ENCODE assay signal across 8 cellular contexts in genomic region chr10:21517134-21517982, GRCh38. TPM values are rescaled to one million over a fixed set of nuclear protein-coding genes. Genes with fewer than 3 reads are reported as not detected.
DNase-seq lines count a peak whose midpoint lies in the region; ATAC-seq, FAIRE-seq and TF ChIP-seq lines count a peak whose summit lies in the region.

No MANE protein-coding gene starts in this region.

- no TSS peak for BruUV-seq in OCI-LY7 (replicated peaks; lab: Mats Ljungman, UMichigan)

- peak overlapping the region; percentile 77; the same call in 1 of the 2 replicates for H2AFZ ChIP-seq in OCI-LY7 (ENCODE audit: low read length)

- no peaks in the 10 kb centered on the region for H3K9me3 ChIP-seq in OCI-LY7 (ENCODE audit: low read length)

- POLR2A ChIA-PET in OCI-LY7 (lab: Charles Lee), result interaction anchor here (0.6 kb wide), 1 partner anchor 21 kb away, joined by 4 read pairs; no protein-coding TSS in a partner anchor

- H3K27me3 Mint-ChIP-seq in brain (peaks cover 20% of the 10 kb centered on the region), immature natural killer cell (ENCODE audit: low read depth in 3 of 3) (peaks cover 51 to 64% (median 60%) of the 10 kb centered on the region in 3 donors)

- ATAC-seq in HG02870 (IDR thresholded peaks at IDR 0.05; ENCODE audit: unreplicated experiment), result peak; percentile 46
- no peak for ATAC-seq in HG03378 (IDR thresholded peaks at IDR 0.05; ENCODE audit: unreplicated experiment)

- no peak for TF ChIP-seq POLR2A in GM12891 (IDR thresholded peaks at IDR 0.05; ENCODE audit: low read depth, low read length)

- H3K4me1 ChIP-seq in OCI-LY7 (ENCODE audit: insufficient read depth, low read length, poor library complexity, severe bottlenecking), result peaks cover 27% of the 10 kb centered on the region

- H3K4me3 Mint-ChIP-seq in brain, result peak overlapping the region; percentile 93 to 94 (median 94)
- peak overlapping the region; percentile 77 to 85 (median 83) for H3K4me3 Mint-ChIP-seq in immature natural killer cell

- intact Hi-C loops in OCI-LY7 (cut with micrococcal nuclease; ENCODE audit: unreplicated experiment), result loop anchor here (5.0 kb wide), 1 partner anchor 710 kb away; no protein-coding TSS in a partner anchor

- peak overlapping the region; percentile 88 for H3K4me2 ChIP-seq in OCI-LY7 (ENCODE audit: low read length)

- H3K36me3 ChIP-seq in OCI-LY7 (ENCODE audit: insufficient read depth, low read length), result no peaks in the 10 kb centered on the region

- H3K27ac ChIP-seq in OCI-LY7 (ENCODE audit: low read depth, low read length, poor library complexity, severe bottlenecking) (no peak overlapping the region), skin epidermis (peak overlapping the region in 20 of 21 experiments; percentile 11 to 92 (median 74))

- H3K36me3 Mint-ChIP-seq in brain (no peaks in the 10 kb centered on the region), immature natural killer cell (no peaks in the 10 kb centered on the region)

- peaks cover 60% of the 10 kb centered on the region for H3K4me1 Mint-ChIP-seq in brain
- H3K4me1 Mint-ChIP-seq in immature natural killer cell, result peaks cover 34 to 45% of the 10 kb centered on the region in 2 donors

- H3K79me2 ChIP-seq in OCI-LY7 (ENCODE audit: insufficient read depth, low read depth, low read length), result no peaks in the 10 kb centered on the region

- TF ChIP-seq CTCF in AG09309 (IDR thresholded peaks at IDR 0.05; ENCODE audit: control insufficient read depth, insufficient read depth, low read depth, low read length, missing control alignments) (no peak), OCI-LY7 (conservative IDR thresholded peaks at IDR 0.05; ENCODE audit: low read length) (0 out of 2 replicates have a peak, but pooled peaks have one; percentile 22), brain (conservative IDR thresholded peaks at IDR 0.05) (no peak)

- DNase-seq in AG09309 (ENCODE audit: low read depth) (no peak), GM12891 (ENCODE audit: insufficient read length, low spot score) (no peak), OCI-LY7 (ENCODE audit: low spot score) (peak; percentile 47), immature natural killer cell (peak in 2 of 3 donors; percentile 28 to 30)

- H3K4me3 ChIP-seq in AG09309 (ENCODE audit: control insufficient read depth, low read depth, low read length) (peak overlapping the region; percentile 68), OCI-LY7 (ENCODE audit: low read depth, low read length, poor library complexity, severe bottlenecking) (peak overlapping the region; percentile 70), skin epidermis (peak overlapping the region; percentile 46 to 65 (median 56))

- no peaks in the 10 kb centered on the region for H3K9me2 ChIP-seq in OCI-LY7 (ENCODE audit: insufficient read depth, low read length)

- H3K27ac Mint-ChIP-seq in brain, result peak overlapping the region; percentile 98 to 100 (median 99)
- H3K27ac Mint-ChIP-seq in immature natural killer cell, result peak overlapping the region in 2 of 6 donors; percentile 46 to 80

- peaks cover 0 to 4% (median 0%) of the 10 kb centered on the region in 5 experiments for H3K9me3 Mint-ChIP-seq in brain
- peaks cover 0 to 7% (median 0%) of the 10 kb centered on the region in 6 donors for H3K9me3 Mint-ChIP-seq in immature natural killer cell

- CTCF ChIA-PET in OCI-LY7 (lab: Charles Lee; ENCODE audit: unreplicated experiment), result no interaction called here

- FAIRE-seq in GM12891 (lab: Jason Lieb, UNC), result peak; percentile 74

- no peaks in the 10 kb centered on the region for H4K20me1 ChIP-seq in OCI-LY7 (ENCODE audit: insufficient read depth, low read length)

TF ChIP-seq in GM12891, 5 proteins besides CTCF, POLR2A, EP300 and RAD21:
- TF ChIP-seq TAF1 (IDR thresholded peaks at IDR 0.05; ENCODE audit: low read depth, low read length), result no peak
- no peak for TF ChIP-seq POLR2AphosphoS5 (IDR thresholded peaks at IDR 0.05; ENCODE audit: low read depth, low read length)
- no peak for TF ChIP-seq POU2F2 (IDR thresholded peaks at IDR 0.05; ENCODE audit: low read depth, low read length)
- no peak for TF ChIP-seq PAX5 (IDR thresholded peaks at IDR 0.05; ENCODE audit: insufficient read depth, low read length, severe bottlenecking)
- no peak for TF ChIP-seq SPI1 (IDR thresholded peaks at IDR 0.05; ENCODE audit: low read depth, low read length)

RNA-seq across cellular contexts. Expression of gene SKIDA1, which starts 8.1 kb away (rescaled TPM):
- 0.10 TPM for polyA plus RNA-seq in GM12891 (2012; ENCODE audit: low read depth, missing spikeins)
- total RNA-seq in OCI-LY7 (2014; rRNA removed; shearing (Covaris generic)), result not detected in 2 replicates
- total RNA-seq in OCI-LY7 (2022), result 0.06 TPM in 1 of 2 replicates, not detected in the other
- polyA plus RNA-seq in brain (ENCODE audit: insufficient read depth, low read depth, low replicate concordance) (0.46 TPM), immature natural killer cell (not detected)

RNA-seq across cellular contexts. Expression of gene MLLT10, which starts 16.7 kb away (rescaled TPM):
- 20.4 TPM for polyA plus RNA-seq in GM12891 (2012; ENCODE audit: low read depth, missing spikeins)
- 50.4 and 68.4 TPM in 2 replicates for total RNA-seq in OCI-LY7 (2014; rRNA removed; shearing (Covaris generic))
- total RNA-seq in OCI-LY7 (2022), result 67.3 and 74.0 TPM in 2 replicates
- 17.4 TPM for polyA plus RNA-seq in brain (ENCODE audit: insufficient read depth, low read depth, low replicate concordance)
- 1 to 10 TPM in 2 of 3 donors, under 1 TPM in 1; 0.81 to 5.1 (median 4.8) TPM for polyA plus RNA-seq in immature natural killer cell

Comparison
In these comparisons a context has a peak if more than half of its experiments do, and no peak if none do; other contexts are left out.
1. DNase-seq: peak in OCI-LY7 (single experiment) and immature natural killer cell (2 of 3); none in AG09309 (single experiment) and GM12891 (single experiment).
2. Peak in every context shown above with its lines, with median percentiles within 50 percentile points of each other: H3K4me3 ChIP-seq.